ENCODE assay signal across 15 cellular contexts in genomic region chr9:129998491-129999122, GRCh38. TPM values are rescaled to one million over a fixed set of nuclear protein-coding genes. Genes with fewer than 3 reads are reported as not detected.
A peak's percentile ranks its signal among the peaks of the same experiment; 100 is the strongest.
DNase-seq lines count a peak whose midpoint lies in the region; ATAC-seq and TF ChIP-seq lines count a peak whose summit lies in the region.
"Had no signal": no experiment of that assay in that cellular context is flagged by ENCODE, and none has a peak within 500 bp of the region (broad histone marks: within the 10 kb centered on the region; RNA-seq: fewer than 3 reads in every experiment).

No MANE protein-coding gene starts in this region.

- peak overlapping the region; percentile 25 to 58 (median 48) for H3K27ac ChIP-seq in transverse colon

- no peak for TF ChIP-seq CTCF in transverse colon (IDR thresholded peaks at IDR 0.05)

- H3K36me3 Mint-ChIP-seq in activated T-cell treated with anti-CD3 and anti-CD28 coated beads, Interleukin-2, amount 50 U/mL, for 72 hours (ENCODE audit: insufficient read depth in 2 of 2) = peaks cover 19 to 40% of the 10 kb centered on the region in 2 donors

- H3K9me3 Mint-ChIP-seq in activated T-cell treated with anti-CD3 and anti-CD28 coated beads, Interleukin-2, amount 50 U/mL, for 72 hours = peaks cover 0 to 3% of the 10 kb centered on the region in 2 donors

- no peak overlapping the region for H3K4me3 ChIP-seq in transverse colon

- peaks cover 91% of the 10 kb centered on the region for H3K4me1 Mint-ChIP-seq in activated T-cell treated with anti-CD3 and anti-CD28 coated beads, Interleukin-2, amount 50 U/mL, for 72 hours (ENCODE audit: low read depth)

- peaks cover 21 to 50% (median 32%) of the 10 kb centered on the region in 4 donors for H3K4me1 ChIP-seq in transverse colon

- peak; percentile 40 to 44 for ATAC-seq in activated T-cell treated with anti-CD3 and anti-CD28 coated beads, Interleukin-2, amount 50 U/mL, for 72 hours (replicated peaks in 1 of 2)
- no peak for ATAC-seq in GM18873 (IDR thresholded peaks at IDR 0.05; ENCODE audit: low FRiP score, unreplicated experiment)
- ATAC-seq in GM18517 (IDR thresholded peaks at IDR 0.05; ENCODE audit: unreplicated experiment) = no peak

- no peaks in the 10 kb centered on the region for H3K27me3 ChIP-seq in transverse colon

- no peak for TF ChIP-seq EP300 in transverse colon (IDR thresholded peaks at IDR 0.05; ENCODE audit: low read depth)

- H3K27me3 Mint-ChIP-seq in activated T-cell treated with anti-CD3 and anti-CD28 coated beads, Interleukin-2, amount 50 U/mL, for 72 hours (ENCODE audit: low read depth) = no peaks in the 10 kb centered on the region

- H3K4me3 Mint-ChIP-seq in activated T-cell treated with anti-CD3 and anti-CD28 coated beads, Interleukin-2, amount 50 U/mL, for 72 hours = peak overlapping the region; percentile 73 to 79

- no peaks in the 10 kb centered on the region for H3K9me3 ChIP-seq in transverse colon

- peak; percentile 38 for DNase-seq in stimulated activated CD4-positive, alpha-beta T cell treated with anti-CD3 and anti-CD28 coated beads, Interleukin-4, amount 100 ng/mL, for 1 hour
- no peak for DNase-seq in stimulated activated CD4-positive, alpha-beta T cell treated with anti-CD3 and anti-CD28 coated beads, Interleukin-2, amount 100 ng/mL, for 48 hours
- peak in 1 of 2 donors; percentile 43 for DNase-seq in activated T-cell treated with anti-CD3 and anti-CD28 coated beads, Interleukin-2, amount 50 U/mL, for 72 hours
- peak in 33 of 42 donors; percentile 30 to 81 (median 49) for DNase-seq in head of caudate nucleus
- no peak for DNase-seq in transverse colon
- DNase-seq in DMS 273 treated with DMSO at 0.1 percent for 48 hours (lab: John Stamatoyannopoulos, UW) = no peak
- DNase-seq: activated CD4-positive, CD25-positive, alpha-beta regulatory T cell treated with anti-CD3 and anti-CD28 coated beads, Interleukin-2, amount 50 U/mL, for 72 hours; erythroblast; GDM1; KG1; NCI-H2171 treated with DMSO at 0.1 percent for 48 hours; RPMI8226; stimulated activated CD8-positive, alpha-beta memory T cell treated with anti-CD3 and anti-CD28 coated beads, Interleukin-4, amount 100 ng/mL, for 48 hours had no signal

- no peak for TF ChIP-seq POLR2A in transverse colon (IDR thresholded peaks at IDR 0.05)

- in situ Hi-C loops in transverse colon (cut with MboI; ENCODE audit: low pct_ligation_motif_present in 1 of 4, low pct_unique_long_range_greater_than_20kb in 1 of 4, low sequenced_read_pairs in 3 of 4) = no loop called here

- intact Hi-C loops in head of caudate nucleus (cut with DNase I) (no loop called here), transverse colon (cut with DNase I; ENCODE audit: low total_unique reads) (no loop called here)

- H3K27ac Mint-ChIP-seq in activated T-cell treated with anti-CD3 and anti-CD28 coated beads, Interleukin-2, amount 50 U/mL, for 72 hours = peak overlapping the region; percentile 90

- WGBS in transverse colon (ENCODE audit: low coverage in 1 of 2), 2 donors = 50 to 58% methylated on average over 3 to 5 of the region's 5 CpGs

- no peaks in the 10 kb centered on the region for H3K36me3 ChIP-seq in transverse colon

RNA-seq across cellular contexts. Expression of gene FNBP1, which starts 44.4 kb away (rescaled TPM):
- total RNA-seq in activated T-cell treated with anti-CD3 and anti-CD28 coated beads, Interleukin-2, amount 50 U/mL, for 72 hours = 100 to 1,000 TPM; 301 to 323 TPM
- total RNA-seq in transverse colon = 100 to 1,000 TPM in 1 of 4 donors, 10 to 100 TPM in 3; 38.5 to 114 (median 62.9) TPM

RNA-seq across cellular contexts. Expression of gene GPR107, which starts 55.1 kb away (rescaled TPM):
- total RNA-seq in activated T-cell treated with anti-CD3 and anti-CD28 coated beads, Interleukin-2, amount 50 U/mL, for 72 hours = 10 to 100 TPM; 27.3 to 31.7 TPM
- 10 to 100 TPM; 25.7 to 33.7 (median 32.7) TPM for total RNA-seq in transverse colon

Comparison
In these comparisons a context has a peak if more than half of its experiments do, and no peak if none do; other contexts are left out.
1. DNase-seq: peak in stimulated activated CD4-positive, alpha-beta T cell treated with anti-CD3 and anti-CD28 coated beads, Interleukin-4, amount 100 ng/mL, for 1 hour (single experiment) and head of caudate nucleus (33 of 42); none in stimulated activated CD4-positive, alpha-beta T cell treated with anti-CD3 and anti-CD28 coated beads, Interleukin-2, amount 100 ng/mL, for 48 hours (0 of 2), transverse colon (single experiment) and DMS 273 treated with DMSO at 0.1 percent for 48 hours (single experiment).
2. ATAC-seq: peak in activated T-cell treated with anti-CD3 and anti-CD28 coated beads, Interleukin-2, amount 50 U/mL, for 72 hours (2 of 2); none in GM18873 (single experiment) and GM18517 (single experiment).